29 cellular contexts compared by ENCODE assay signal in genomic region chr16:51024703-51025102, GRCh38.
"Had no signal": no experiment of that assay in that cellular context is flagged by ENCODE, and none has a peak within 500 bp of the region (broad histone marks: within the 10 kb centered on the region; RNA-seq: fewer than 3 reads in every experiment).

No MANE protein-coding gene starts in this region.

- H3K4me1 Mint-ChIP-seq: activated CD4-positive, alpha-beta T cell treated with anti-CD3 and anti-CD28 coated beads for 36 hours; activated CD4-positive, alpha-beta T cell treated with anti-CD3 and anti-CD28 coated beads, Interleukin-2, amount 10 ng/mL, durations not matched to agents 7 days and 5 days; activated naive CD4-positive, alpha-beta T cell treated with anti-CD3 and anti-CD28 coated beads, Interleukin-2, amount 50 U/mL, for 24 hours; activated naive CD8-positive, alpha-beta T cell treated with anti-CD3 and anti-CD28 coated beads, Interleukin-2, amount 10 ng/mL, durations not matched to agents 7 days and 5 days; central memory CD8-positive, alpha-beta T cell had no signal

- H3K9me3 Mint-ChIP-seq: activated CD4-positive, alpha-beta T cell treated with anti-CD3 and anti-CD28 coated beads, Interleukin-2, amount 10 ng/mL, durations not matched to agents 7 days and 5 days; activated naive CD4-positive, alpha-beta T cell treated with anti-CD3 and anti-CD28 coated beads, Interleukin-2, amount 50 U/mL, for 24 hours; activated naive CD8-positive, alpha-beta T cell treated with anti-CD3 and anti-CD28 coated beads, Interleukin-2, amount 10 ng/mL, durations not matched to agents 7 days and 5 days; activated T-cell treated with anti-CD3 and anti-CD28 coated beads, Interleukin-2, amount 50 U/mL, for 24 hours; activated T-helper 2 cell treated with anti-CD3 and anti-CD28 coated beads, Interferon-gamma antibody, Interleukin-2, Interleukin-4, amounts not matched to agents 10 μg/mL and 5 μg/mL and 100 μg/mL, durations not matched to agents 14 hours and 24 hours and 36 hours; central memory CD8-positive, alpha-beta T cell had no signal

- H3K36me3 Mint-ChIP-seq: activated naive CD4-positive, alpha-beta T cell treated with anti-CD3 and anti-CD28 coated beads, Interleukin-2, amount 50 U/mL, for 24 hours; activated naive CD8-positive, alpha-beta T cell treated with anti-CD3 and anti-CD28 coated beads, Interleukin-2, amount 10 ng/mL, durations not matched to agents 7 days and 5 days had no signal

- ATAC-seq: activated CD4-positive, alpha-beta T cell treated with anti-CD3 and anti-CD28 coated beads for 36 hours; activated CD4-positive, CD25-positive, alpha-beta regulatory T cell treated with anti-CD3 and anti-CD28 coated beads, Interleukin-2, amount 50 U/mL, for 24 hours; activated CD8-positive, alpha-beta T cell treated with anti-CD3 and anti-CD28 coated beads, Interleukin-2, amount 10 ng/mL, durations not matched to agents 7 days and 5 days; Right ventricle myocardium inferior; SK-N-SH treated with all-trans-retinoic acid at 6 μM for 48 hours had no signal

- DNase-seq: activated CD4-positive, alpha-beta T cell treated with anti-CD3 and anti-CD28 coated beads for 36 hours; activated CD4-positive, alpha-beta T cell treated with anti-CD3 and anti-CD28 coated beads, Interleukin-2, amount 10 ng/mL, durations not matched to agents 7 days and 5 days; activated CD4-positive, alpha-beta T cell treated with anti-CD3 and anti-CD28 coated beads, Interleukin-2, amount 50 U/mL, for 48 hours; activated CD8-positive, alpha-beta T cell treated with anti-CD3 and anti-CD28 coated beads, Interleukin-2, amount 10 ng/mL, durations not matched to agents 7 days and 5 days; activated gamma-delta T cell; activated naive CD4-positive, alpha-beta T cell treated with Interleukin-2 at 50 U/mL for 16 hours; activated naive CD8-positive, alpha-beta T cell treated with anti-CD3 and anti-CD28 coated beads, Interleukin-2, amount 10 ng/mL, durations not matched to agents 7 days and 5 days; activated T-cell treated with anti-CD3 and anti-CD28 coated beads, Interleukin-2, amount 50 U/mL, for 24 hours; Kasumi-1; KG1; MG63; MV-4-11; NCI-H1092; NCI-H1436 treated with DMSO at 0.1 percent for 48 hours; NCI-H1930; NCI-H2081 treated with DMSO at 0.1 percent for 48 hours; NCI-H226; NCI-H510A treated with DMSO at 0.1 percent for 48 hours; NCI-H526 treated with DMSO at 0.1 percent for 48 hours; NK-92 treated with Interleukin-12 subunit alpha and Interleukin-12 subunit beta, amount 100 ng/mL, for 24 hours; PC-9; SIG-M5; T1000 had no signal

- H3K27ac Mint-ChIP-seq: activated CD4-positive, alpha-beta T cell treated with anti-CD3 and anti-CD28 coated beads for 36 hours; activated CD4-positive, alpha-beta T cell treated with anti-CD3 and anti-CD28 coated beads, Interleukin-2, amount 10 ng/mL, durations not matched to agents 7 days and 5 days; activated CD8-positive, alpha-beta T cell treated with anti-CD3 and anti-CD28 coated beads, Interleukin-2, amount 10 ng/mL, durations not matched to agents 7 days and 5 days; activated naive CD4-positive, alpha-beta T cell treated with anti-CD3 and anti-CD28 coated beads, Interleukin-2, amount 50 U/mL, for 24 hours; activated naive CD8-positive, alpha-beta T cell treated with anti-CD3 and anti-CD28 coated beads, Interleukin-2, amount 10 ng/mL, durations not matched to agents 7 days and 5 days; activated T-cell treated with anti-CD3 and anti-CD28 coated beads, Interleukin-2, amount 50 U/mL, for 24 hours; activated T-helper 2 cell treated with anti-CD3 and anti-CD28 coated beads, Interferon-gamma antibody, Interleukin-2, Interleukin-4, amounts not matched to agents 10 μg/mL and 5 μg/mL and 100 μg/mL, durations not matched to agents 14 hours and 24 hours and 36 hours had no signal

- H3K4me3 Mint-ChIP-seq: activated CD4-positive, alpha-beta T cell treated with anti-CD3 and anti-CD28 coated beads for 36 hours; activated CD4-positive, alpha-beta T cell treated with anti-CD3 and anti-CD28 coated beads, Interleukin-2, amount 10 ng/mL, durations not matched to agents 7 days and 5 days; activated CD8-positive, alpha-beta T cell treated with anti-CD3 and anti-CD28 coated beads, Interleukin-2, amount 10 ng/mL, durations not matched to agents 7 days and 5 days; activated naive CD4-positive, alpha-beta T cell treated with anti-CD3 and anti-CD28 coated beads, Interleukin-2, amount 50 U/mL, for 24 hours; activated naive CD8-positive, alpha-beta T cell treated with anti-CD3 and anti-CD28 coated beads, Interleukin-2, amount 10 ng/mL, durations not matched to agents 7 days and 5 days; activated T-cell treated with anti-CD3 and anti-CD28 coated beads, Interleukin-2, amount 50 U/mL, for 24 hours; central memory CD8-positive, alpha-beta T cell had no signal
